9 cellular contexts compared by ENCODE assay signal in genomic region chr12:48189331-48190125, GRCh38. TPM values are rescaled to one million over a fixed set of nuclear protein-coding genes. Genes with fewer than 3 reads are reported as not detected.
DNase-seq lines count a peak whose midpoint lies in the region; ATAC-seq and TF ChIP-seq lines count a peak whose summit lies in the region.
"Had no signal": no experiment of that assay in that cellular context is flagged by ENCODE, and none has a peak within 500 bp of the region (broad histone marks: within the 10 kb centered on the region; RNA-seq: fewer than 3 reads in every experiment).

No MANE protein-coding gene starts in this region.

- intact Hi-C loops in head of caudate nucleus (cut with DNase I): no loop called here
- intact Hi-C loops in psoas muscle (cut with DNase I): loop anchor here (10.0 kb wide), 1 partner anchor 435 kb away; no protein-coding TSS in a partner anchor

- DNase-seq in AG20443 (ENCODE audit: low spot score) (peak; percentile 68), M059J (ENCODE audit: low read depth) (peak; percentile 66), SK-N-DZ (ENCODE audit: low spot score) (peak; percentile 79), head of caudate nucleus (peak in 41 of 42 donors; percentile 15 to 91 (median 78)), psoas muscle (peak in 1 of 2 donors; percentile 46), mesenteric fat pad (ENCODE audit: low spot score) (no peak)
- peak; percentile 69 for DNase-seq in activated naive CD4-positive, alpha-beta T cell treated with anti-CD3 and anti-CD28 coated beads, Interleukin-2, amount 50 U/mL, for 16 hours

- WGBS in psoas muscle, 3 donors: 41 to 44% (median 42%) methylated on average over 6 of the region's 6 CpGs

- ATAC-seq in GM18868 (IDR thresholded peaks at IDR 0.05; ENCODE audit: unreplicated experiment) (peak; percentile 77), psoas muscle (peak; percentile 62 to 86 (median 83))

- peak; percentile 88 for TF ChIP-seq CTCF in psoas muscle (IDR thresholded peaks at IDR 0.05)

- peaks cover 1% of the 10 kb centered on the region for H3K4me1 ChIP-seq in psoas muscle

- H3K9me3 ChIP-seq in psoas muscle: no peaks in the 10 kb centered on the region

- H3K27me3 ChIP-seq in psoas muscle (ENCODE audit: insufficient read depth in 3 of 3, low read length in 2 of 3): peaks cover 0 to 9% (median 6%) of the 10 kb centered on the region in 3 donors

- H3K4me3 ChIP-seq in psoas muscle: no peak overlapping the region

- no peaks in the 10 kb centered on the region for H3K36me3 ChIP-seq in psoas muscle (ENCODE audit: insufficient read depth in 1 of 2, low read depth in 1 of 2)

- H3K27ac ChIP-seq in psoas muscle: no peak overlapping the region

RNA-seq across cellular contexts. Expression of gene CCDC184, which starts 6.1 kb away (rescaled TPM):
- total RNA-seq in M059J (2014; rRNA removed; shearing (Covaris generic)): 0.12 TPM in 1 of 2 replicates, not detected in the other
- 10.0 and 10.2 TPM in 2 replicates for polyA plus RNA-seq in SK-N-DZ (2014; cell fraction: cytosol; rRNA removed)
- polyA plus RNA-seq in SK-N-DZ (2014; cell fraction: nucleus; rRNA removed): 4.2 and 6.4 TPM in 2 replicates
- total RNA-seq in psoas muscle: under 1 TPM; 0.47 to 0.84 (median 0.63) TPM
- under 1 TPM; 0.16 to 0.49 (median 0.45) TPM for polyA plus RNA-seq in psoas muscle
- total RNA-seq in mesenteric fat pad: 0.35 TPM

RNA-seq across cellular contexts. Expression of gene OR10AD1, which starts 13.6 kb away (rescaled TPM):
- total RNA-seq in M059J (2014; rRNA removed; shearing (Covaris generic)): not detected in 2 replicates
- not detected in 2 replicates for polyA plus RNA-seq in SK-N-DZ (2014; cell fraction: cytosol; rRNA removed)
- not detected in 2 replicates for polyA plus RNA-seq in SK-N-DZ (2014; cell fraction: nucleus; rRNA removed)
- total RNA-seq in psoas muscle (not detected), mesenteric fat pad (not detected)
- polyA plus RNA-seq in psoas muscle: under 1 TPM in 1 of 3 donors, not detected in 2; 0.01 TPM
- polyA plus RNA-seq: thymus had no signal

RNA-seq across cellular contexts. Expression of gene ASB8, which starts 32.2 kb away (rescaled TPM):
- 23.9 and 43.6 TPM in 2 replicates for total RNA-seq in M059J (2014; rRNA removed; shearing (Covaris generic))
- 21.9 and 25.8 TPM in 2 replicates for polyA plus RNA-seq in SK-N-DZ (2014; cell fraction: cytosol; rRNA removed)
- 9.7 and 22.2 TPM in 2 replicates for polyA plus RNA-seq in SK-N-DZ (2014; cell fraction: nucleus; rRNA removed)
- total RNA-seq in psoas muscle (100 to 1,000 TPM; 158 to 477 (median 228) TPM), mesenteric fat pad (41.8 TPM)
- polyA plus RNA-seq in psoas muscle: 100 to 1,000 TPM in 2 of 3 donors, 10 to 100 TPM in 1; 49.3 to 206 (median 155) TPM
